31 cellular contexts compared by ENCODE assay signal in the genomic region with DNA sequence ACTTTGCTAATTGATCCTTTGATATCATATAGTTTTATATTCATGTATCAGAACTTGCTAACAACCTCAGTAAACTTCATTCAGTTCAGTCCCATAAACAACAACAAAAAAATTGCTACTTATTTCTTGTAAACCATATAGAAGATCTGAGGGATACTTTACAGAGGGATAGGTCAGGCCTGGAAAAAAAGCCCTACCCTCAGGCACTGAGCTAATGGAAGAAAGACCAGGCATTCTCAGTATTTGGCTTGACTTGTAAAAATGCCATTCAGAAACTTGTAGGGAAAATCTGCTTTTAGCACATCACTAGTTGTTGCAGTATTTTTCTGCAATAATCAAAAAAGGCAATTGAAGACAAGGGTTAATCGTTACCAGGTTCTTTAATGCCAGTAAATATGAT.
"Had no signal": no experiment of that assay in that cellular context is flagged by ENCODE, and none has a peak within 500 bp of the region (broad histone marks: within the 10 kb centered on the region; RNA-seq: fewer than 3 reads in every experiment).

No MANE protein-coding gene starts in this region.

- H3K27me3 Mint-ChIP-seq: activated CD4-positive, alpha-beta T cell treated with anti-CD3 and anti-CD28 coated beads, Interleukin-2, amount 10 ng/mL, durations not matched to agents 24 days and 14 days; activated naive CD8-positive, alpha-beta T cell treated with anti-CD3 and anti-CD28 coated beads, Interleukin-2, amount 10 ng/mL, durations not matched to agents 7 days and 5 days; naive thymus-derived CD8-positive, alpha-beta T cell; progenitor cell of endocrine pancreas; type B pancreatic cell had no signal

- H3K27me3 ChIP-seq: hepatocyte, left lung, sigmoid colon, testis, vagina had no signal

- H3K9me3 Mint-ChIP-seq: activated CD4-positive, alpha-beta T cell treated with anti-CD3 and anti-CD28 coated beads, Interleukin-2, amount 10 ng/mL, durations not matched to agents 24 days and 14 days; activated naive CD8-positive, alpha-beta T cell treated with anti-CD3 and anti-CD28 coated beads, Interleukin-2, amount 10 ng/mL, durations not matched to agents 7 days and 5 days; activated T-cell treated with anti-CD3 and anti-CD28 coated beads, Interleukin-2, amount 50 U/mL, for 4 hours; immature natural killer cell; mesothelial cell of epicardium; naive thymus-derived CD8-positive, alpha-beta T cell; T-helper 2 cell treated with Interferon-gamma antibody and Interleukin-4, amounts not matched to agents 5 μg/mL and 100 μg/mL, for 36 hours; type B pancreatic cell had no signal

- H3K9me3 ChIP-seq: left lung, sigmoid colon, testis, vagina had no signal

- DNase-seq: activated CD4-positive, alpha-beta T cell treated with anti-CD3 and anti-CD28 coated beads, Interleukin-2, amount 10 ng/mL, durations not matched to agents 24 days and 14 days; activated naive CD4-positive, alpha-beta T cell treated with Interleukin-2 at 50 U/mL for 16 hours; activated naive CD8-positive, alpha-beta T cell treated with anti-CD3 and anti-CD28 coated beads, Interleukin-2, amount 10 ng/mL, durations not matched to agents 7 days and 5 days; activated T-cell treated with anti-CD3 and anti-CD28 coated beads, Interleukin-2, amount 50 U/mL, for 4 hours; amniotic stem cell; cortex of kidney; effector CD4-positive, alpha-beta T cell; glutamatergic neuron; immature natural killer cell; kidney glomerular epithelial cell; left lung; naive thymus-derived CD8-positive, alpha-beta T cell; retina; sigmoid colon; stimulated activated CD4-positive, alpha-beta T cell treated with anti-CD3 and anti-CD28 coated beads, Interleukin-15, amount 100 ng/mL, for 24 hours; stimulated activated CD8-positive, alpha-beta memory T cell treated with anti-CD3 and anti-CD28 coated beads, Interleukin-4, amount 100 ng/mL, for 48 hours; stimulated activated naive CD4-positive, alpha-beta T cell; testis had no signal

- H2AFZ ChIP-seq: hepatocyte had no signal

- H3K27ac ChIP-seq: hepatocyte, sigmoid colon, testis, vagina, VCaP had no signal

- ATAC-seq: activated CD4-positive, CD25-positive, alpha-beta regulatory T cell treated with anti-CD3 and anti-CD28 coated beads, Interleukin-2, amount 50 U/mL, for 24 hours; activated T-cell treated with anti-CD3 and anti-CD28 coated beads, Interleukin-2, amount 50 U/mL, for 4 hours; left lung; naive thymus-derived CD8-positive, alpha-beta T cell had no signal

- H3K4me1 ChIP-seq: testis, vagina had no signal

- H3K4me3 ChIP-seq: hepatocyte, left lung, lung, sigmoid colon, smooth muscle cell, testis, vagina had no signal

- H3K4me2 ChIP-seq: hepatocyte, smooth muscle cell had no signal

- H3K4me3 Mint-ChIP-seq: activated CD4-positive, alpha-beta T cell treated with anti-CD3 and anti-CD28 coated beads, Interleukin-2, amount 10 ng/mL, durations not matched to agents 24 days and 14 days; activated naive CD8-positive, alpha-beta T cell treated with anti-CD3 and anti-CD28 coated beads, Interleukin-2, amount 10 ng/mL, durations not matched to agents 7 days and 5 days; activated T-cell treated with anti-CD3 and anti-CD28 coated beads, Interleukin-2, amount 50 U/mL, for 4 hours; immature natural killer cell; mesothelial cell of epicardium; naive thymus-derived CD8-positive, alpha-beta T cell; T-helper 2 cell treated with Interferon-gamma antibody and Interleukin-4, amounts not matched to agents 5 μg/mL and 100 μg/mL, for 36 hours; type B pancreatic cell had no signal

- FAIRE-seq: bronchial epithelial cell, endometrium, frontal cortex had no signal

- H3K27ac Mint-ChIP-seq: activated CD4-positive, alpha-beta T cell treated with anti-CD3 and anti-CD28 coated beads, Interleukin-2, amount 10 ng/mL, durations not matched to agents 24 days and 14 days; activated naive CD8-positive, alpha-beta T cell treated with anti-CD3 and anti-CD28 coated beads, Interleukin-2, amount 10 ng/mL, durations not matched to agents 7 days and 5 days; mesothelial cell of epicardium; progenitor cell of endocrine pancreas; T-helper 2 cell treated with Interferon-gamma antibody and Interleukin-4, amounts not matched to agents 5 μg/mL and 100 μg/mL, for 36 hours; type B pancreatic cell had no signal
